8 cellular contexts compared by ENCODE assay signal in genomic region chr1:183021405-183022201, GRCh38. TPM values are rescaled to one million over a fixed set of nuclear protein-coding genes. Genes with fewer than 3 reads are reported as not detected.
DNase-seq lines count a peak whose midpoint lies in the region; ATAC-seq, FAIRE-seq and TF ChIP-seq lines count a peak whose summit lies in the region.

No MANE protein-coding gene starts in this region.

- H3K4me3 Mint-ChIP-seq in progenitor cell of endocrine pancreas (ENCODE audit: low read depth): peak overlapping the region; percentile 81

- peaks cover 4% of the 10 kb centered on the region for H3K9me3 Mint-ChIP-seq in progenitor cell of endocrine pancreas (ENCODE audit: low read depth)

- TF ChIP-seq CTCF in D721Med (IDR thresholded peaks at IDR 0.05; ENCODE audit: insufficient read depth, missing control alignments): no peak
- TF ChIP-seq CTCF in fibroblast of mammary gland (conservative IDR thresholded peaks at IDR 0.05; ENCODE audit: control insufficient read depth, insufficient read depth, low read depth, low read length): no peak
- no peak for TF ChIP-seq CTCF in progenitor cell of endocrine pancreas (IDR thresholded peaks at IDR 0.05; ENCODE audit: unreplicated experiment)

- no peak for DNase-seq in D721Med (ENCODE audit: insufficient read length, low spot score)
- no peak for DNase-seq in SK-N-MC (ENCODE audit: low read depth, low spot score)
- no peak for DNase-seq in fibroblast of mammary gland (ENCODE audit: low read depth)
- no peak for DNase-seq in progenitor cell of endocrine pancreas (ENCODE audit: low spot score, unreplicated experiment)
- no peak for DNase-seq in activated gamma-delta T cell (lab: John Stamatoyannopoulos, UW)
- DNase-seq in hippocampal formation (lab: John Stamatoyannopoulos, UW): no peak
- DNase-seq in NCI-H1417 treated with DMSO at 0.1 percent for 48 hours (lab: John Stamatoyannopoulos, UW): no peak

- no peaks in the 10 kb centered on the region for H3K36me3 ChIP-seq in SK-N-MC (ENCODE audit: insufficient read depth, low read length)

- no peaks in the 10 kb centered on the region for H3K27me3 Mint-ChIP-seq in progenitor cell of endocrine pancreas

- H3K27ac Mint-ChIP-seq in progenitor cell of endocrine pancreas: peak overlapping the region; percentile 97

- peak overlapping the region; percentile 55; the same call in 1 of the 2 replicates for H3K27ac ChIP-seq in SK-N-MC

- no peaks in the 10 kb centered on the region for H3K36me3 Mint-ChIP-seq in progenitor cell of endocrine pancreas (ENCODE audit: insufficient read depth)

- H3K9me3 ChIP-seq in SK-N-MC (ENCODE audit: low read depth, low read length): no peaks in the 10 kb centered on the region

- peaks cover 31% of the 10 kb centered on the region for H3K4me1 Mint-ChIP-seq in progenitor cell of endocrine pancreas (ENCODE audit: low read depth)

- peak overlapping the region; percentile 85 for H3K9ac ChIP-seq in SK-N-MC (ENCODE audit: insufficient read length)

- ATAC-seq in GM18498 (IDR thresholded peaks at IDR 0.05; ENCODE audit: unreplicated experiment): no peak

- H3K4me3 ChIP-seq in SK-N-MC (peak overlapping the region; percentile 85), fibroblast of mammary gland (ENCODE audit: control insufficient read depth, low read depth, low read length) (peak overlapping the region; percentile 53)

- FAIRE-seq in D721Med (lab: Jason Lieb, UNC): peak; percentile 67

RNA-seq across cellular contexts. Expression of gene LAMC1, which starts 1.6 kb away (rescaled TPM):
- total RNA-seq in progenitor cell of endocrine pancreas: 72.9 and 77.3 TPM in 2 replicates
